ENCODE assay signal across 1 cellular context in the genomic region with DNA sequence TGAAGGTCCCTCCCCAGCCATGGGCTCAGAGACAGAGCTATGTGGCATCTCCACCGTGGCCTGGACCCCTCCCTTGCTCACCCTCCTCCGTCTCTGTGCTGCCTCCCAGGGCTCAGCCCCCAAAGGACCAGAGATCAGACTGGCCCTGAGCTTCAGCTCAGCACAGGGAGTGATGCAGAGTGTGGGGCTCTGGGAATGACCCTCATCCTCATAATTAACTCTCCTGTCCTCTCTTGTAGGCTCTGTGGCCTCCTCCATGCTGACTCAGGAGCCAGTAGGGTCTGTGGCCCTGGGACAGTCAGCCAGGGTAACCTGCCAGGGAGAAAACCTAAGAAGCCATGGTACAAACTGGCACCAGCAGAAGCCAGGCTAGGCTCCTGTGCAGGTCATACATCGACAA.
TF ChIP-seq lines count a peak whose summit lies in the region.

No MANE protein-coding gene starts in this region.

TF ChIP-seq in K562, 482 proteins besides CTCF, POLR2A, EP300 and RAD21:
- TF ChIP-seq ZNF217 (CRISPR knock-in tag; IDR thresholded peaks at IDR 0.05) (no peak), ZNF174 (CRISPR knock-in tag; IDR thresholded peaks at IDR 0.05) (no peak), ZC3H11A (IDR thresholded peaks at IDR 0.05; ENCODE audit: low read depth, low read length) (no peak), ZFPM2 (CRISPR knock-in tag; IDR thresholded peaks at IDR 0.05) (no peak), LARP7 (IDR thresholded peaks at IDR 0.05) (no peak), TSC22D4 (tag; IDR thresholded peaks at IDR 0.05) (no peak), CREM (IDR thresholded peaks at IDR 0.05; ENCODE audit: low read depth) (no peak), ZNF668 (CRISPR knock-in tag; IDR thresholded peaks at IDR 0.05) (no peak), TCF3 (CRISPR knock-in tag; IDR thresholded peaks at IDR 0.05) (no peak), ZNF140 (CRISPR knock-in tag; IDR thresholded peaks at IDR 0.05) (no peak), CCAR2 (IDR thresholded peaks at IDR 0.05; ENCODE audit: low read depth, low read length) (no peak), NFATC3 (IDR thresholded peaks at IDR 0.05) (no peak), SOX6 (IDR thresholded peaks at IDR 0.05) (no peak), RHOXF2B (CRISPR knock-in tag; conservative IDR thresholded peaks at IDR 0.05) (no peak), NBN (IDR thresholded peaks at IDR 0.05; ENCODE audit: low read depth) (no peak), NFIC (IDR thresholded peaks at IDR 0.05) (no peak), PML (IDR thresholded peaks at IDR 0.05; ENCODE audit: low read length) (no peak), YBX1 (IDR thresholded peaks at IDR 0.05) (no peak), ZNF436 (CRISPR knock-in tag; IDR thresholded peaks at IDR 0.05) (no peak), SMC3 (conservative IDR thresholded peaks at IDR 0.05; ENCODE audit: insufficient read depth, low read depth, low read length) (no peak), ARID2 (IDR thresholded peaks at IDR 0.05) (no peak), DMBX1 (CRISPR knock-in tag; IDR thresholded peaks at IDR 0.05; ENCODE audit: borderline replicate concordance) (no peak), MYNN (IDR thresholded peaks at IDR 0.05) (no peak), MYNN (CRISPR knock-in tag; IDR thresholded peaks at IDR 0.05) (peak; percentile 73; the same call in 1 of the 2 replicates), YY1 (IDR thresholded peaks at IDR 0.05; ENCODE audit: borderline replicate concordance in 1 of 3, control insufficient read depth in 1 of 3, extremely low read depth in 1 of 3, insufficient read depth in 3 of 3, insufficient read length in 1 of 3, insufficient replicate concordance in 2 of 3, low read depth in 1 of 3, low read length in 2 of 3) (no peak), RAD51 (IDR thresholded peaks at IDR 0.05; ENCODE audit: borderline replicate concordance, low read depth) (no peak), NFIX (CRISPR knock-in tag; IDR thresholded peaks at IDR 0.05; ENCODE audit: low read depth) (no peak), ZNF445 (CRISPR knock-in tag; IDR thresholded peaks at IDR 0.05; ENCODE audit: low read depth) (no peak), ZNF184 (CRISPR knock-in tag; IDR thresholded peaks at IDR 0.05) (peak; percentile 52; the same call in 1 of the 2 replicates)
- TF ChIP-seq, protein P1, sequence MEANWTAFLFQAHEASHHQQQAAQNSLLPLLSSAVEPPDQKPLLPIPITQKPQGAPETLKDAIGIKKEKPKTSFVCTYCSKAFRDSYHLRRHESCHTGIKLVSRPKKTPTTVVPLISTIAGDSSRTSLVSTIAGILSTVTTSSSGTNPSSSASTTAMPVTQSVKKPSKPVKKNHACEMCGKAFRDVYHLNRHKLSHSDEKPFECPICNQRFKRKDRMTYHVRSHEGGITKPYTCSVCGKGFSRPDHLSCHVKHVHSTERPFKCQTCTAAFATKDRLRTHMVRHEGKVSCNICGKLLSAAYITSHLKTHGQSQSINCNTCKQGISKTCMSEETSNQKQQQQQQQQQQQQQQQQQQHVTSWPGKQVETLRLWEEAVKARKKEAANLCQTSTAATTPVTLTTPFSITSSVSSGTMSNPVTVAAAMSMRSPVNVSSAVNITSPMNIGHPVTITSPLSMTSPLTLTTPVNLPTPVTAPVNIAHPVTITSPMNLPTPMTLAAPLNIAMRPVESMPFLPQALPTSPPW (CRISPR knock-in tag; IDR thresholded peaks at IDR 0.05): no peak
- TF ChIP-seq, protein P2, sequence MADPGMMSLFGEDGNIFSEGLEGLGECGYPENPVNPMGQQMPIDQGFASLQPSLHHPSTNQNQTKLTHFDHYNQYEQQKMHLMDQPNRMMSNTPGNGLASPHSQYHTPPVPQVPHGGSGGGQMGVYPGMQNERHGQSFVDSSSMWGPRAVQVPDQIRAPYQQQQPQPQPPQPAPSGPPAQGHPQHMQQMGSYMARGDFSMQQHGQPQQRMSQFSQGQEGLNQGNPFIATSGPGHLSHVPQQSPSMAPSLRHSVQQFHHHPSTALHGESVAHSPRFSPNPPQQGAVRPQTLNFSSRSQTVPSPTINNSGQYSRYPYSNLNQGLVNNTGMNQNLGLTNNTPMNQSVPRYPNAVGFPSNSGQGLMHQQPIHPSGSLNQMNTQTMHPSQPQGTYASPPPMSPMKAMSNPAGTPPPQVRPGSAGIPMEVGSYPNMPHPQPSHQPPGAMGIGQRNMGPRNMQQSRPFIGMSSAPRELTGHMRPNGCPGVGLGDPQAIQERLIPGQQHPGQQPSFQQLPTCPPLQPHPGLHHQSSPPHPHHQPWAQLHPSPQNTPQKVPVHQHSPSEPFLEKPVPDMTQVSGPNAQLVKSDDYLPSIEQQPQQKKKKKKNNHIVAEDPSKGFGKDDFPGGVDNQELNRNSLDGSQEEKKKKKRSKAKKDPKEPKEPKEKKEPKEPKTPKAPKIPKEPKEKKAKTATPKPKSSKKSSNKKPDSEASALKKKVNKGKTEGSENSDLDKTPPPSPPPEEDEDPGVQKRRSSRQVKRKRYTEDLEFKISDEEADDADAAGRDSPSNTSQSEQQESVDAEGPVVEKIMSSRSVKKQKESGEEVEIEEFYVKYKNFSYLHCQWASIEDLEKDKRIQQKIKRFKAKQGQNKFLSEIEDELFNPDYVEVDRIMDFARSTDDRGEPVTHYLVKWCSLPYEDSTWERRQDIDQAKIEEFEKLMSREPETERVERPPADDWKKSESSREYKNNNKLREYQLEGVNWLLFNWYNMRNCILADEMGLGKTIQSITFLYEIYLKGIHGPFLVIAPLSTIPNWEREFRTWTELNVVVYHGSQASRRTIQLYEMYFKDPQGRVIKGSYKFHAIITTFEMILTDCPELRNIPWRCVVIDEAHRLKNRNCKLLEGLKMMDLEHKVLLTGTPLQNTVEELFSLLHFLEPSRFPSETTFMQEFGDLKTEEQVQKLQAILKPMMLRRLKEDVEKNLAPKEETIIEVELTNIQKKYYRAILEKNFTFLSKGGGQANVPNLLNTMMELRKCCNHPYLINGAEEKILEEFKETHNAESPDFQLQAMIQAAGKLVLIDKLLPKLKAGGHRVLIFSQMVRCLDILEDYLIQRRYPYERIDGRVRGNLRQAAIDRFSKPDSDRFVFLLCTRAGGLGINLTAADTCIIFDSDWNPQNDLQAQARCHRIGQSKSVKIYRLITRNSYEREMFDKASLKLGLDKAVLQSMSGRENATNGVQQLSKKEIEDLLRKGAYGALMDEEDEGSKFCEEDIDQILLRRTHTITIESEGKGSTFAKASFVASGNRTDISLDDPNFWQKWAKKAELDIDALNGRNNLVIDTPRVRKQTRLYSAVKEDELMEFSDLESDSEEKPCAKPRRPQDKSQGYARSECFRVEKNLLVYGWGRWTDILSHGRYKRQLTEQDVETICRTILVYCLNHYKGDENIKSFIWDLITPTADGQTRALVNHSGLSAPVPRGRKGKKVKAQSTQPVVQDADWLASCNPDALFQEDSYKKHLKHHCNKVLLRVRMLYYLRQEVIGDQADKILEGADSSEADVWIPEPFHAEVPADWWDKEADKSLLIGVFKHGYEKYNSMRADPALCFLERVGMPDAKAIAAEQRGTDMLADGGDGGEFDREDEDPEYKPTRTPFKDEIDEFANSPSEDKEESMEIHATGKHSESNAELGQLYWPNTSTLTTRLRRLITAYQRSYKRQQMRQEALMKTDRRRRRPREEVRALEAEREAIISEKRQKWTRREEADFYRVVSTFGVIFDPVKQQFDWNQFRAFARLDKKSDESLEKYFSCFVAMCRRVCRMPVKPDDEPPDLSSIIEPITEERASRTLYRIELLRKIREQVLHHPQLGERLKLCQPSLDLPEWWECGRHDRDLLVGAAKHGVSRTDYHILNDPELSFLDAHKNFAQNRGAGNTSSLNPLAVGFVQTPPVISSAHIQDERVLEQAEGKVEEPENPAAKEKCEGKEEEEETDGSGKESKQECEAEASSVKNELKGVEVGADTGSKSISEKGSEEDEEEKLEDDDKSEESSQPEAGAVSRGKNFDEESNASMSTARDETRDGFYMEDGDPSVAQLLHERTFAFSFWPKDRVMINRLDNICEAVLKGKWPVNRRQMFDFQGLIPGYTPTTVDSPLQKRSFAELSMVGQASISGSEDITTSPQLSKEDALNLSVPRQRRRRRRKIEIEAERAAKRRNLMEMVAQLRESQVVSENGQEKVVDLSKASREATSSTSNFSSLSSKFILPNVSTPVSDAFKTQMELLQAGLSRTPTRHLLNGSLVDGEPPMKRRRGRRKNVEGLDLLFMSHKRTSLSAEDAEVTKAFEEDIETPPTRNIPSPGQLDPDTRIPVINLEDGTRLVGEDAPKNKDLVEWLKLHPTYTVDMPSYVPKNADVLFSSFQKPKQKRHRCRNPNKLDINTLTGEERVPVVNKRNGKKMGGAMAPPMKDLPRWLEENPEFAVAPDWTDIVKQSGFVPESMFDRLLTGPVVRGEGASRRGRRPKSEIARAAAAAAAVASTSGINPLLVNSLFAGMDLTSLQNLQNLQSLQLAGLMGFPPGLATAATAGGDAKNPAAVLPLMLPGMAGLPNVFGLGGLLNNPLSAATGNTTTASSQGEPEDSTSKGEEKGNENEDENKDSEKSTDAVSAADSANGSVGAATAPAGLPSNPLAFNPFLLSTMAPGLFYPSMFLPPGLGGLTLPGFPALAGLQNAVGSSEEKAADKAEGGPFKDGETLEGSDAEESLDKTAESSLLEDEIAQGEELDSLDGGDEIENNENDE (IDR thresholded peaks at IDR 0.05; ENCODE audit: low read depth, low read length): no peak
- TF ChIP-seq, protein P3, sequence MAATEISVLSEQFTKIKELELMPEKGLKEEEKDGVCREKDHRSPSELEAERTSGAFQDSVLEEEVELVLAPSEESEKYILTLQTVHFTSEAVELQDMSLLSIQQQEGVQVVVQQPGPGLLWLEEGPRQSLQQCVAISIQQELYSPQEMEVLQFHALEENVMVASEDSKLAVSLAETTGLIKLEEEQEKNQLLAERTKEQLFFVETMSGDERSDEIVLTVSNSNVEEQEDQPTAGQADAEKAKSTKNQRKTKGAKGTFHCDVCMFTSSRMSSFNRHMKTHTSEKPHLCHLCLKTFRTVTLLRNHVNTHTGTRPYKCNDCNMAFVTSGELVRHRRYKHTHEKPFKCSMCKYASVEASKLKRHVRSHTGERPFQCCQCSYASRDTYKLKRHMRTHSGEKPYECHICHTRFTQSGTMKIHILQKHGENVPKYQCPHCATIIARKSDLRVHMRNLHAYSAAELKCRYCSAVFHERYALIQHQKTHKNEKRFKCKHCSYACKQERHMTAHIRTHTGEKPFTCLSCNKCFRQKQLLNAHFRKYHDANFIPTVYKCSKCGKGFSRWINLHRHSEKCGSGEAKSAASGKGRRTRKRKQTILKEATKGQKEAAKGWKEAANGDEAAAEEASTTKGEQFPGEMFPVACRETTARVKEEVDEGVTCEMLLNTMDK (IDR thresholded peaks at IDR 0.05; ENCODE audit: borderline replicate concordance, insufficient read depth, low read depth, low read length, poor library complexity, severe bottlenecking): no peak
- TF ChIP-seq, protein P4, sequence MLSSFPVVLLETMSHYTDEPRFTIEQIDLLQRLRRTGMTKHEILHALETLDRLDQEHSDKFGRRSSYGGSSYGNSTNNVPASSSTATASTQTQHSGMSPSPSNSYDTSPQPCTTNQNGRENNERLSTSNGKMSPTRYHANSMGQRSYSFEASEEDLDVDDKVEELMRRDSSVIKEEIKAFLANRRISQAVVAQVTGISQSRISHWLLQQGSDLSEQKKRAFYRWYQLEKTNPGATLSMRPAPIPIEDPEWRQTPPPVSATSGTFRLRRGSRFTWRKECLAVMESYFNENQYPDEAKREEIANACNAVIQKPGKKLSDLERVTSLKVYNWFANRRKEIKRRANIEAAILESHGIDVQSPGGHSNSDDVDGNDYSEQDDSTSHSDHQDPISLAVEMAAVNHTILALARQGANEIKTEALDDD (IDR thresholded peaks at IDR 0.05): no peak
- TF ChIP-seq, protein P5, sequence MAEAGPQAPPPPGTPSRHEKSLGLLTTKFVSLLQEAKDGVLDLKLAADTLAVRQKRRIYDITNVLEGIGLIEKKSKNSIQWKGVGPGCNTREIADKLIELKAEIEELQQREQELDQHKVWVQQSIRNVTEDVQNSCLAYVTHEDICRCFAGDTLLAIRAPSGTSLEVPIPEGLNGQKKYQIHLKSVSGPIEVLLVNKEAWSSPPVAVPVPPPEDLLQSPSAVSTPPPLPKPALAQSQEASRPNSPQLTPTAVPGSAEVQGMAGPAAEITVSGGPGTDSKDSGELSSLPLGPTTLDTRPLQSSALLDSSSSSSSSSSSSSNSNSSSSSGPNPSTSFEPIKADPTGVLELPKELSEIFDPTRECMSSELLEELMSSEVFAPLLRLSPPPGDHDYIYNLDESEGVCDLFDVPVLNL (CRISPR knock-in tag; IDR thresholded peaks at IDR 0.05; ENCODE audit: low read depth): no peak
- TF ChIP-seq, protein P6, sequence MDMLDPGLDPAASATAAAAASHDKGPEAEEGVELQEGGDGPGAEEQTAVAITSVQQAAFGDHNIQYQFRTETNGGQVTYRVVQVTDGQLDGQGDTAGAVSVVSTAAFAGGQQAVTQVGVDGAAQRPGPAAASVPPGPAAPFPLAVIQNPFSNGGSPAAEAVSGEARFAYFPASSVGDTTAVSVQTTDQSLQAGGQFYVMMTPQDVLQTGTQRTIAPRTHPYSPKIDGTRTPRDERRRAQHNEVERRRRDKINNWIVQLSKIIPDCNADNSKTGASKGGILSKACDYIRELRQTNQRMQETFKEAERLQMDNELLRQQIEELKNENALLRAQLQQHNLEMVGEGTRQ (CRISPR knock-in tag; IDR thresholded peaks at IDR 0.05): 0 out of 2 replicates have a peak, but pooled peaks have one; percentile 5
- TF ChIP-seq, protein P7, sequence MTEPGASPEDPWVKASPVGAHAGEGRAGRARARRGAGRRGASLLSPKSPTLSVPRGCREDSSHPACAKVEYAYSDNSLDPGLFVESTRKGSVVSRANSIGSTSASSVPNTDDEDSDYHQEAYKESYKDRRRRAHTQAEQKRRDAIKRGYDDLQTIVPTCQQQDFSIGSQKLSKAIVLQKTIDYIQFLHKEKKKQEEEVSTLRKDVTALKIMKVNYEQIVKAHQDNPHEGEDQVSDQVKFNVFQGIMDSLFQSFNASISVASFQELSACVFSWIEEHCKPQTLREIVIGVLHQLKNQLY (CRISPR knock-in tag; conservative IDR thresholded peaks at IDR 0.05): peak in 1 of 2 experiments; percentile 72; a peak in 1 of 4 replicates
- TF ChIP-seq, protein P8, sequence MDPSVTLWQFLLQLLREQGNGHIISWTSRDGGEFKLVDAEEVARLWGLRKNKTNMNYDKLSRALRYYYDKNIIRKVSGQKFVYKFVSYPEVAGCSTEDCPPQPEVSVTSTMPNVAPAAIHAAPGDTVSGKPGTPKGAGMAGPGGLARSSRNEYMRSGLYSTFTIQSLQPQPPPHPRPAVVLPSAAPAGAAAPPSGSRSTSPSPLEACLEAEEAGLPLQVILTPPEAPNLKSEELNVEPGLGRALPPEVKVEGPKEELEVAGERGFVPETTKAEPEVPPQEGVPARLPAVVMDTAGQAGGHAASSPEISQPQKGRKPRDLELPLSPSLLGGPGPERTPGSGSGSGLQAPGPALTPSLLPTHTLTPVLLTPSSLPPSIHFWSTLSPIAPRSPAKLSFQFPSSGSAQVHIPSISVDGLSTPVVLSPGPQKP (CRISPR knock-in tag; IDR thresholded peaks at IDR 0.05): no peak
